ENCODE assay signal across 8 cellular contexts in the genomic region with DNA sequence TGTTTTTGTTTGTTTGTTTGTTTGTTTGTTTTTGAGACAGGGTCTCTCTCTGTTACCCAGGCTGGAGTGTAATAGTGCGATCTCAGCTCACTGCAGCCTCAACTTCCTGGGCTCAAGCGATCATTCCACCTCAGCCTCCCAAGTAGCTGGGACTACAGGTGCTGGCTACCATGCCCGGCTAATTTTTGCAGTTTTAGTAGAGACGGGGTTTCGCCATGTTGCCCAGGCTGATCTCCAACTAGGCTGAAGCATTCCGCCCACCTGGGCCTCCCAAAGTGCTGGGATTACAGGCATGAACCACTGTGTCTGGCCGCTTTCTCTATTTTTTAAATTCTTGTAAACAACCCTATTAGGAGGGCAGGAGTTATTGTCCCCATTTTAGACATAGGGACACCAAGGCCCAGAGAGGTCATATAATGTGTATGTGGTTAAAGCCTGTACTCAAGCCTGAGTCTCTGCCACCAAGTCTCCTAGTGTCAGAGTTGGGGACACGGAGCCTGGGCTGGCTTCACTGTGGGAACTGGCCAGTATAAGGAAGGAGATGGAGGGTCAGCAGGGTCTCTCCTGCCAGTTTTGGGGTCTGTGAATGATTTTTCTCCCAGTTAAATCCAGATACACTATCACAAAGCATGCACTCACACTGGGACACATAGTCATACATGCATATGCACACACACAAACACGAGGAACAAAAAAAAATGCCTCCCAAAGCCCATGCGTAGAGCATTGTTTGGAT. TPM values are rescaled to one million over a fixed set of nuclear protein-coding genes. Genes with fewer than 3 reads are reported as not detected.
DNase-seq lines count a peak whose midpoint lies in the region; ATAC-seq and TF ChIP-seq lines count a peak whose summit lies in the region.

No MANE protein-coding gene starts in this region.

- intact Hi-C loops in activated CD4-positive, alpha-beta T cell treated with anti-CD3 and anti-CD28 coated beads for 36 hours (cut with DNase I, micrococcal nuclease) = loop anchor here (1.0 to 2.0 kb wide), 2 partner anchors 24 to 460 kb away; a partner anchor contains a TSS
- intact Hi-C loops in stomach (cut with DNase I; ENCODE audit: low total_unique reads) = no loop called here

- H3K4me1 ChIP-seq in stomach = peaks cover 22 to 46% (median 28%) of the 10 kb centered on the region in 4 donors

- CTCF ChIA-PET in activated CD4-positive, alpha-beta T cell treated with anti-CD3 and anti-CD28 coated beads for 36 hours (lab: Charles Lee) = interaction anchor here (0.6 to 2.3 kb wide), 5 partner anchors 10 to 39 kb away, joined by 4 to 8 read pairs (median 5); no protein-coding TSS in a partner anchor
- CTCF ChIA-PET in WTC11 (lab: Charles Lee) = interaction anchor here (0.6 to 1.1 kb wide), 3 partner anchors 24 to 145 kb away, joined by 3 to 4 read pairs (median 3); no protein-coding TSS in a partner anchor

- peak overlapping the region; percentile 94 for H3K4me3 Mint-ChIP-seq in activated CD4-positive, alpha-beta T cell treated with anti-CD3 and anti-CD28 coated beads for 36 hours
- H3K4me3 Mint-ChIP-seq in WTC11 = peak overlapping the region; percentile 89

- TF ChIP-seq CTCF in WTC11 (IDR thresholded peaks at IDR 0.05) = no peak
- TF ChIP-seq CTCF in foreskin fibroblast (IDR thresholded peaks at IDR 0.05; ENCODE audit: low read depth, low read length) = no peak
- no peak for TF ChIP-seq CTCF in stomach (IDR thresholded peaks at IDR 0.05)

- 84 to 89% (median 86%) methylated on average over 10 of the region's 10 CpGs for WGBS in stomach, 5 donors

- no peak for TF ChIP-seq EP300 in stomach (IDR thresholded peaks at IDR 0.05)

- H3K27me3 ChIP-seq in stomach = no peaks in the 10 kb centered on the region

- H3K36me3 Mint-ChIP-seq in activated CD4-positive, alpha-beta T cell treated with anti-CD3 and anti-CD28 coated beads for 36 hours (ENCODE audit: low read depth) = peaks cover 33% of the 10 kb centered on the region
- no peaks in the 10 kb centered on the region for H3K36me3 Mint-ChIP-seq in WTC11

- H3K36me3 ChIP-seq in stomach = peaks cover 0 to 8% (median 2%) of the 10 kb centered on the region in 4 donors

- peak; percentile 23 for DNase-seq in activated CD4-positive, alpha-beta T cell treated with anti-CD3 and anti-CD28 coated beads for 36 hours
- DNase-seq in activated CD4-positive, alpha-beta T cell treated with anti-CD3 and anti-CD28 coated beads for 4 hours = no peak
- no peak for DNase-seq in WTC11 (ENCODE audit: low spot score)
- DNase-seq in foreskin fibroblast = no peak
- DNase-seq in stomach = no peak
- no peak for DNase-seq in NCI-H128 (lab: John Stamatoyannopoulos, UW; ENCODE audit: unreplicated experiment)
- DNase-seq in CD1c-positive myeloid dendritic cell (ENCODE audit: extremely low spot score) = no peak
- no peak for DNase-seq in SIG-M5 treated with dmso at 0.1 percent for 504 hours (lab: John Stamatoyannopoulos, UW; ENCODE audit: unreplicated experiment)

- peak overlapping the region in 3 of 5 donors; percentile 91 to 96 (median 96) for H3K27ac ChIP-seq in stomach

- POLR2A ChIA-PET in activated CD4-positive, alpha-beta T cell treated with anti-CD3 and anti-CD28 coated beads for 36 hours (lab: Charles Lee) = interaction anchor here (1.1 to 2.5 kb wide), 4 partner anchors 19 to 39 kb away, joined by 7 to 8 read pairs (median 8); a partner anchor contains a TSS
- POLR2A ChIA-PET in WTC11 (lab: Charles Lee) = no interaction called here

- peak; percentile 14 for ATAC-seq in activated CD4-positive, alpha-beta T cell treated with anti-CD3 and anti-CD28 coated beads for 36 hours
- no peak for ATAC-seq in WTC11

- peaks cover 45% of the 10 kb centered on the region for H3K4me1 Mint-ChIP-seq in activated CD4-positive, alpha-beta T cell treated with anti-CD3 and anti-CD28 coated beads for 36 hours
- peaks cover 30% of the 10 kb centered on the region for H3K4me1 Mint-ChIP-seq in WTC11

- peak overlapping the region; percentile 98 for H3K27ac Mint-ChIP-seq in activated CD4-positive, alpha-beta T cell treated with anti-CD3 and anti-CD28 coated beads for 36 hours
- H3K27ac Mint-ChIP-seq in WTC11 = no peak overlapping the region

- TF ChIP-seq POLR2A in stomach (IDR thresholded peaks at IDR 0.05) = no peak

- peak overlapping the region; percentile 96 to 97 for H3K4me3 ChIP-seq in foreskin fibroblast (ENCODE audit: low read depth in 1 of 2, low read length in 2 of 2)
- peak overlapping the region; percentile 15 to 86 (median 80) for H3K4me3 ChIP-seq in stomach

- H3K9me3 ChIP-seq in stomach = no peaks in the 10 kb centered on the region

- no peaks in the 10 kb centered on the region for H3K27me3 Mint-ChIP-seq in activated CD4-positive, alpha-beta T cell treated with anti-CD3 and anti-CD28 coated beads for 36 hours
- H3K27me3 Mint-ChIP-seq in WTC11 (ENCODE audit: low read depth) = peaks cover 31% of the 10 kb centered on the region

- H3K9me3 Mint-ChIP-seq in activated CD4-positive, alpha-beta T cell treated with anti-CD3 and anti-CD28 coated beads for 36 hours (ENCODE audit: low read depth) = no peaks in the 10 kb centered on the region
- no peaks in the 10 kb centered on the region for H3K9me3 Mint-ChIP-seq in WTC11

TF ChIP-seq in WTC11, 78 proteins besides CTCF, POLR2A, EP300 and RAD21 (continues in another document):
- TF ChIP-seq, protein P1, sequence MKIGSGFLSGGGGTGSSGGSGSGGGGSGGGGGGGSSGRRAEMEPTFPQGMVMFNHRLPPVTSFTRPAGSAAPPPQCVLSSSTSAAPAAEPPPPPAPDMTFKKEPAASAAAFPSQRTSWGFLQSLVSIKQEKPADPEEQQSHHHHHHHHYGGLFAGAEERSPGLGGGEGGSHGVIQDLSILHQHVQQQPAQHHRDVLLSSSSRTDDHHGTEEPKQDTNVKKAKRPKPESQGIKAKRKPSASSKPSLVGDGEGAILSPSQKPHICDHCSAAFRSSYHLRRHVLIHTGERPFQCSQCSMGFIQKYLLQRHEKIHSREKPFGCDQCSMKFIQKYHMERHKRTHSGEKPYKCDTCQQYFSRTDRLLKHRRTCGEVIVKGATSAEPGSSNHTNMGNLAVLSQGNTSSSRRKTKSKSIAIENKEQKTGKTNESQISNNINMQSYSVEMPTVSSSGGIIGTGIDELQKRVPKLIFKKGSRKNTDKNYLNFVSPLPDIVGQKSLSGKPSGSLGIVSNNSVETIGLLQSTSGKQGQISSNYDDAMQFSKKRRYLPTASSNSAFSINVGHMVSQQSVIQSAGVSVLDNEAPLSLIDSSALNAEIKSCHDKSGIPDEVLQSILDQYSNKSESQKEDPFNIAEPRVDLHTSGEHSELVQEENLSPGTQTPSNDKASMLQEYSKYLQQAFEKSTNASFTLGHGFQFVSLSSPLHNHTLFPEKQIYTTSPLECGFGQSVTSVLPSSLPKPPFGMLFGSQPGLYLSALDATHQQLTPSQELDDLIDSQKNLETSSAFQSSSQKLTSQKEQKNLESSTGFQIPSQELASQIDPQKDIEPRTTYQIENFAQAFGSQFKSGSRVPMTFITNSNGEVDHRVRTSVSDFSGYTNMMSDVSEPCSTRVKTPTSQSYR (CRISPR knock-in tag; IDR thresholded peaks at IDR 0.05) = no peak
- TF ChIP-seq ZBTB21 (CRISPR knock-in tag; IDR thresholded peaks at IDR 0.05; ENCODE audit: borderline replicate concordance) = no peak
- TF ChIP-seq, protein P2, sequence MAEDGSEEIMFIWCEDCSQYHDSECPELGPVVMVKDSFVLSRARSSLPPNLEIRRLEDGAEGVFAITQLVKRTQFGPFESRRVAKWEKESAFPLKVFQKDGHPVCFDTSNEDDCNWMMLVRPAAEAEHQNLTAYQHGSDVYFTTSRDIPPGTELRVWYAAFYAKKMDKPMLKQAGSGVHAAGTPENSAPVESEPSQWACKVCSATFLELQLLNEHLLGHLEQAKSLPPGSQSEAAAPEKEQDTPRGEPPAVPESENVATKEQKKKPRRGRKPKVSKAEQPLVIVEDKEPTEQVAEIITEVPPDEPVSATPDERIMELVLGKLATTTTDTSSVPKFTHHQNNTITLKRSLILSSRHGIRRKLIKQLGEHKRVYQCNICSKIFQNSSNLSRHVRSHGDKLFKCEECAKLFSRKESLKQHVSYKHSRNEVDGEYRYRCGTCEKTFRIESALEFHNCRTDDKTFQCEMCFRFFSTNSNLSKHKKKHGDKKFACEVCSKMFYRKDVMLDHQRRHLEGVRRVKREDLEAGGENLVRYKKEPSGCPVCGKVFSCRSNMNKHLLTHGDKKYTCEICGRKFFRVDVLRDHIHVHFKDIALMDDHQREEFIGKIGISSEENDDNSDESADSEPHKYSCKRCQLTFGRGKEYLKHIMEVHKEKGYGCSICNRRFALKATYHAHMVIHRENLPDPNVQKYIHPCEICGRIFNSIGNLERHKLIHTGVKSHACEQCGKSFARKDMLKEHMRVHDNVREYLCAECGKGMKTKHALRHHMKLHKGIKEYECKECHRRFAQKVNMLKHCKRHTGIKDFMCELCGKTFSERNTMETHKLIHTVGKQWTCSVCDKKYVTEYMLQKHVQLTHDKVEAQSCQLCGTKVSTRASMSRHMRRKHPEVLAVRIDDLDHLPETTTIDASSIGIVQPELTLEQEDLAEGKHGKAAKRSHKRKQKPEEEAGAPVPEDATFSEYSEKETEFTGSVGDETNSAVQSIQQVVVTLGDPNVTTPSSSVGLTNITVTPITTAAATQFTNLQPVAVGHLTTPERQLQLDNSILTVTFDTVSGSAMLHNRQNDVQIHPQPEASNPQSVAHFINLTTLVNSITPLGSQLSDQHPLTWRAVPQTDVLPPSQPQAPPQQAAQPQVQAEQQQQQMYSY (CRISPR knock-in tag; IDR thresholded peaks at IDR 0.05) = no peak
- TF ChIP-seq IRF2 (CRISPR knock-in tag; IDR thresholded peaks at IDR 0.05; ENCODE audit: borderline replicate concordance, low read depth) = no peak
- TF ChIP-seq ATF1 (CRISPR knock-in tag; IDR thresholded peaks at IDR 0.05) = no peak
- no peak for TF ChIP-seq FOXP1 (CRISPR knock-in tag; IDR thresholded peaks at IDR 0.05; ENCODE audit: borderline replicate concordance)
- TF ChIP-seq, protein P3, sequence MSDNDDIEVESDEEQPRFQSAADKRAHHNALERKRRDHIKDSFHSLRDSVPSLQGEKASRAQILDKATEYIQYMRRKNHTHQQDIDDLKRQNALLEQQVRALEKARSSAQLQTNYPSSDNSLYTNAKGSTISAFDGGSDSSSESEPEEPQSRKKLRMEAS (CRISPR knock-in tag; IDR thresholded peaks at IDR 0.05) = no peak

RNA-seq across cellular contexts. Expression of a gene that starts 2.0 kb away (rescaled TPM):
- 10 to 100 TPM; 46.5 to 50.1 TPM for total RNA-seq in activated CD4-positive, alpha-beta T cell treated with anti-CD3 and anti-CD28 coated beads for 36 hours
- 12.3 to 17.4 TPM (median 12.8 TPM) in 3 replicates for total RNA-seq in WTC11 (2021)
- total RNA-seq in stomach = 10 to 100 TPM in 4 of 5 donors, 1 to 10 TPM in 1; 7.2 to 44.6 (median 28.1) TPM
- 1 to 10 TPM; 4.9 to 9.1 (median 8.5) TPM for polyA plus RNA-seq in stomach

RNA-seq across cellular contexts. Expression of a gene that starts 27.5 kb away (rescaled TPM):
- total RNA-seq in activated CD4-positive, alpha-beta T cell treated with anti-CD3 and anti-CD28 coated beads for 36 hours = 10 to 100 TPM; 40.5 to 42.0 TPM
- 61.7 to 68.1 TPM (median 62.0 TPM) in 3 replicates for total RNA-seq in WTC11 (2021)
- total RNA-seq in stomach = 100 to 1,000 TPM in 2 of 5 donors, 10 to 100 TPM in 3; 13.3 to 127 (median 78.0) TPM
- polyA plus RNA-seq in stomach = 10 to 100 TPM; 15.9 to 23.5 (median 17.1) TPM
